Comparison of ENCODE assay signal across 1 cellular context in genomic region chr4:177441803-177442622, GRCh38.
TF ChIP-seq lines count a peak whose summit lies in the region.

TSS of gene AGA (minus strand) at chr4:177442437. CDS start at chr4:177442375, 62 bp downstream.

TF ChIP-seq in K562, 482 proteins besides CTCF, POLR2A, EP300 and RAD21 (continued from another document):
- no peak for TF ChIP-seq MECOM (CRISPR knock-in tag; IDR thresholded peaks at IDR 0.05)
- TF ChIP-seq PTRF (tag; IDR thresholded peaks at IDR 0.05): no peak
- TF ChIP-seq, protein P1, sequence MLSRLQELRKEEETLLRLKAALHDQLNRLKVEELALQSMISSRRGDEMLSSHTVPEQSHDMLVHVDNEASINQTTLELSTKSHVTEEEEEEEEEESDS (CRISPR knock-in tag; IDR thresholded peaks at IDR 0.05): no peak
- TF ChIP-seq, protein P2, sequence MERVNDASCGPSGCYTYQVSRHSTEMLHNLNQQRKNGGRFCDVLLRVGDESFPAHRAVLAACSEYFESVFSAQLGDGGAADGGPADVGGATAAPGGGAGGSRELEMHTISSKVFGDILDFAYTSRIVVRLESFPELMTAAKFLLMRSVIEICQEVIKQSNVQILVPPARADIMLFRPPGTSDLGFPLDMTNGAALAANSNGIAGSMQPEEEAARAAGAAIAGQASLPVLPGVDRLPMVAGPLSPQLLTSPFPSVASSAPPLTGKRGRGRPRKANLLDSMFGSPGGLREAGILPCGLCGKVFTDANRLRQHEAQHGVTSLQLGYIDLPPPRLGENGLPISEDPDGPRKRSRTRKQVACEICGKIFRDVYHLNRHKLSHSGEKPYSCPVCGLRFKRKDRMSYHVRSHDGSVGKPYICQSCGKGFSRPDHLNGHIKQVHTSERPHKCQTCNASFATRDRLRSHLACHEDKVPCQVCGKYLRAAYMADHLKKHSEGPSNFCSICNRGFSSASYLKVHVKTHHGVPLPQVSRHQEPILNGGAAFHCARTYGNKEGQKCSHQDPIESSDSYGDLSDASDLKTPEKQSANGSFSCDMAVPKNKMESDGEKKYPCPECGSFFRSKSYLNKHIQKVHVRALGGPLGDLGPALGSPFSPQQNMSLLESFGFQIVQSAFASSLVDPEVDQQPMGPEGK (CRISPR knock-in tag; IDR thresholded peaks at IDR 0.05; ENCODE audit: borderline replicate concordance): no peak
- TF ChIP-seq SAP30 (IDR thresholded peaks at IDR 0.05; ENCODE audit: borderline replicate concordance, insufficient read depth, low read depth, low read length, poor library complexity, severe bottlenecking): no peak
- TF ChIP-seq SRSF9 (IDR thresholded peaks at IDR 0.05; ENCODE audit: borderline replicate concordance, low read depth, low read length): no peak
- TF ChIP-seq ZNF224 (CRISPR knock-in tag; IDR thresholded peaks at IDR 0.05): no peak
- peak; percentile 53 for TF ChIP-seq ATF3 (IDR thresholded peaks at IDR 0.05)
- TF ChIP-seq ATF3 (CRISPR knock-in tag; conservative IDR thresholded peaks at IDR 0.05): no peak
- TF ChIP-seq, protein P3, sequence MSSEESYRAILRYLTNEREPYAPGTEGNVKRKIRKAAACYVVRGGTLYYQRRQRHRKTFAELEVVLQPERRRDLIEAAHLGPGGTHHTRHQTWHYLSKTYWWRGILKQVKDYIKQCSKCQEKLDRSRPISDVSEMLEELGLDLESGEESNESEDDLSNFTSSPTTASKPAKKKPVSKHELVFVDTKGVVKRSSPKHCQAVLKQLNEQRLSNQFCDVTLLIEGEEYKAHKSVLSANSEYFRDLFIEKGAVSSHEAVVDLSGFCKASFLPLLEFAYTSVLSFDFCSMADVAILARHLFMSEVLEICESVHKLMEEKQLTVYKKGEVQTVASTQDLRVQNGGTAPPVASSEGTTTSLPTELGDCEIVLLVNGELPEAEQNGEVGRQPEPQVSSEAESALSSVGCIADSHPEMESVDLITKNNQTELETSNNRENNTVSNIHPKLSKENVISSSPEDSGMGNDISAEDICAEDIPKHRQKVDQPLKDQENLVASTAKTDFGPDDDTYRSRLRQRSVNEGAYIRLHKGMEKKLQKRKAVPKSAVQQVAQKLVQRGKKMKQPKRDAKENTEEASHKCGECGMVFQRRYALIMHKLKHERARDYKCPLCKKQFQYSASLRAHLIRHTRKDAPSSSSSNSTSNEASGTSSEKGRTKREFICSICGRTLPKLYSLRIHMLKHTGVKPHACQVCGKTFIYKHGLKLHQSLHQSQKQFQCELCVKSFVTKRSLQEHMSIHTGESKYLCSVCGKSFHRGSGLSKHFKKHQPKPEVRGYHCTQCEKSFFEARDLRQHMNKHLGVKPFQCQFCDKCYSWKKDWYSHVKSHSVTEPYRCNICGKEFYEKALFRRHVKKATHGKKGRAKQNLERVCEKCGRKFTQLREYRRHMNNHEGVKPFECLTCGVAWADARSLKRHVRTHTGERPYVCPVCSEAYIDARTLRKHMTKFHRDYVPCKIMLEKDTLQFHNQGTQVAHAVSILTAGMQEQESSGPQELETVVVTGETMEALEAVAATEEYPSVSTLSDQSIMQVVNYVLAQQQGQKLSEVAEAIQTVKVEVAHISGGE (CRISPR knock-in tag; IDR thresholded peaks at IDR 0.05): peak in 1 of 3 experiments; percentile 76; a peak in 2 of 6 replicates
- TF ChIP-seq, protein P4, sequence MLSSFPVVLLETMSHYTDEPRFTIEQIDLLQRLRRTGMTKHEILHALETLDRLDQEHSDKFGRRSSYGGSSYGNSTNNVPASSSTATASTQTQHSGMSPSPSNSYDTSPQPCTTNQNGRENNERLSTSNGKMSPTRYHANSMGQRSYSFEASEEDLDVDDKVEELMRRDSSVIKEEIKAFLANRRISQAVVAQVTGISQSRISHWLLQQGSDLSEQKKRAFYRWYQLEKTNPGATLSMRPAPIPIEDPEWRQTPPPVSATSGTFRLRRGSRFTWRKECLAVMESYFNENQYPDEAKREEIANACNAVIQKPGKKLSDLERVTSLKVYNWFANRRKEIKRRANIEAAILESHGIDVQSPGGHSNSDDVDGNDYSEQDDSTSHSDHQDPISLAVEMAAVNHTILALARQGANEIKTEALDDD (IDR thresholded peaks at IDR 0.05): peak; percentile 30; the same call in 1 of the 2 replicates
- no peak for TF ChIP-seq PHB (CRISPR knock-in tag; IDR thresholded peaks at IDR 0.05)
- no peak for TF ChIP-seq ZFPM2 (CRISPR knock-in tag; IDR thresholded peaks at IDR 0.05)
- TF ChIP-seq TRIM24 (IDR thresholded peaks at IDR 0.05): 0 out of 4 replicates have a peak, but pooled peaks of 1 of the 2 experiments have one; percentile 47
- 0 out of 2 replicates have a peak, but pooled peaks have one; percentile 14 for TF ChIP-seq ZNF354B (CRISPR knock-in tag; IDR thresholded peaks at IDR 0.05)
- TF ChIP-seq, protein P5, sequence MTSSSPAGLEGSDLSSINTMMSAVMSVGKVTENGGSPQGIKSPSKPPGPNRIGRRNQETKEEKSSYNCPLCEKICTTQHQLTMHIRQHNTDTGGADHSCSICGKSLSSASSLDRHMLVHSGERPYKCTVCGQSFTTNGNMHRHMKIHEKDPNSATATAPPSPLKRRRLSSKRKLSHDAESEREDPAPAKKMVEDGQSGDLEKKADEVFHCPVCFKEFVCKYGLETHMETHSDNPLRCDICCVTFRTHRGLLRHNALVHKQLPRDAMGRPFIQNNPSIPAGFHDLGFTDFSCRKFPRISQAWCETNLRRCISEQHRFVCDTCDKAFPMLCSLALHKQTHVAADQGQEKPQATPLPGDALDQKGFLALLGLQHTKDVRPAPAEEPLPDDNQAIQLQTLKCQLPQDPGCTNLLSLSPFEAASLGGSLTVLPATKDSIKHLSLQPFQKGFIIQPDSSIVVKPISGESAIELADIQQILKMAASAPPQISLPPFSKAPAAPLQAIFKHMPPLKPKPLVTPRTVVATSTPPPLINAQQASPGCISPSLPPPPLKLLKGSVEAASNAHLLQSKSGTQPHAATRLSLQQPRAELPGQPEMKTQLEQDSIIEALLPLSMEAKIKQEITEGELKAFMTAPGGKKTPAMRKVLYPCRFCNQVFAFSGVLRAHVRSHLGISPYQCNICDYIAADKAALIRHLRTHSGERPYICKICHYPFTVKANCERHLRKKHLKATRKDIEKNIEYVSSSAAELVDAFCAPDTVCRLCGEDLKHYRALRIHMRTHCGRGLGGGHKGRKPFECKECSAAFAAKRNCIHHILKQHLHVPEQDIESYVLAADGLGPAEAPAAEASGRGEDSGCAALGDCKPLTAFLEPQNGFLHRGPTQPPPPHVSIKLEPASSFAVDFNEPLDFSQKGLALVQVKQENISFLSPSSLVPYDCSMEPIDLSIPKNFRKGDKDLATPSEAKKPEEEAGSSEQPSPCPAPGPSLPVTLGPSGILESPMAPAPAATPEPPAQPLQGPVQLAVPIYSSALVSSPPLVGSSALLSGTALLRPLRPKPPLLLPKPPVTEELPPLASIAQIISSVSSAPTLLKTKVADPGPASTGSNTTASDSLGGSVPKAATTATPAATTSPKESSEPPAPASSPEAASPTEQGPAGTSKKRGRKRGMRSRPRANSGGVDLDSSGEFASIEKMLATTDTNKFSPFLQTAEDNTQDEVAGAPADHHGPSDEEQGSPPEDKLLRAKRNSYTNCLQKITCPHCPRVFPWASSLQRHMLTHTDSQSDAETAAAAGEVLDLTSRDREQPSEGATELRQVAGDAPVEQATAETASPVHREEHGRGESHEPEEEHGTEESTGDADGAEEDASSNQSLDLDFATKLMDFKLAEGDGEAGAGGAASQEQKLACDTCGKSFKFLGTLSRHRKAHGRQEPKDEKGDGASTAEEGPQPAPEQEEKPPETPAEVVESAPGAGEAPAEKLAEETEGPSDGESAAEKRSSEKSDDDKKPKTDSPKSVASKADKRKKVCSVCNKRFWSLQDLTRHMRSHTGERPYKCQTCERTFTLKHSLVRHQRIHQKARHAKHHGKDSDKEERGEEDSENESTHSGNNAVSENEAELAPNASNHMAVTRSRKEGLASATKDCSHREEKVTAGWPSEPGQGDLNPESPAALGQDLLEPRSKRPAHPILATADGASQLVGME (CRISPR knock-in tag; IDR thresholded peaks at IDR 0.05): no peak
- peak; percentile 46; the same call in 1 of the 2 replicates for TF ChIP-seq ZNF766 (CRISPR knock-in tag; conservative IDR thresholded peaks at IDR 0.05)
- peak in 1 of 2 experiments; percentile 76; a peak in 2 of 4 replicates for TF ChIP-seq HDAC1 (IDR thresholded peaks at IDR 0.05)
- TF ChIP-seq ZZZ3 (IDR thresholded peaks at IDR 0.05): 0 out of 2 replicates have a peak, but pooled peaks have one; percentile 48
- TF ChIP-seq ZMIZ1 (IDR thresholded peaks at IDR 0.05; ENCODE audit: low read depth in 2 of 2, low read length in 2 of 2): peak in 1 of 2 experiments; percentile 50; a peak in 1 of 4 replicates
- TF ChIP-seq XRCC4 (IDR thresholded peaks at IDR 0.05; ENCODE audit: extremely low read depth, insufficient read depth, insufficient read length): no peak
- TF ChIP-seq HLTF (IDR thresholded peaks at IDR 0.05): 0 out of 2 replicates have a peak, but pooled peaks have one; percentile 33
- no peak for TF ChIP-seq ZNF217 (CRISPR knock-in tag; IDR thresholded peaks at IDR 0.05)
- no peak for TF ChIP-seq ZNF174 (CRISPR knock-in tag; IDR thresholded peaks at IDR 0.05)
- TF ChIP-seq ZNF41 (CRISPR knock-in tag; conservative IDR thresholded peaks at IDR 0.05): no peak
- TF ChIP-seq, protein P6, sequence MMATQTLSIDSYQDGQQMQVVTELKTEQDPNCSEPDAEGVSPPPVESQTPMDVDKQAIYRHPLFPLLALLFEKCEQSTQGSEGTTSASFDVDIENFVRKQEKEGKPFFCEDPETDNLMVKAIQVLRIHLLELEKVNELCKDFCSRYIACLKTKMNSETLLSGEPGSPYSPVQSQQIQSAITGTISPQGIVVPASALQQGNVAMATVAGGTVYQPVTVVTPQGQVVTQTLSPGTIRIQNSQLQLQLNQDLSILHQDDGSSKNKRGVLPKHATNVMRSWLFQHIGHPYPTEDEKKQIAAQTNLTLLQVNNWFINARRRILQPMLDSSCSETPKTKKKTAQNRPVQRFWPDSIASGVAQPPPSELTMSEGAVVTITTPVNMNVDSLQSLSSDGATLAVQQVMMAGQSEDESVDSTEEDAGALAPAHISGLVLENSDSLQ (IDR thresholded peaks at IDR 0.05): 0 out of 2 replicates have a peak, but pooled peaks have one; percentile 8
- TF ChIP-seq TCF3 (CRISPR knock-in tag; IDR thresholded peaks at IDR 0.05): no peak
- no peak for TF ChIP-seq CREB1 (IDR thresholded peaks at IDR 0.05)
- TF ChIP-seq CREB1 (CRISPR knock-in tag; IDR thresholded peaks at IDR 0.05): 0 out of 2 replicates have a peak, but pooled peaks have one; percentile 15
- no peak for TF ChIP-seq RFX1 (IDR thresholded peaks at IDR 0.05)
- no peak for TF ChIP-seq BRCA1 (IDR thresholded peaks at IDR 0.05)
- no peak for TF ChIP-seq BRCA1 (CRISPR knock-in tag; IDR thresholded peaks at IDR 0.05)
- TF ChIP-seq ZBTB17 (CRISPR knock-in tag; IDR thresholded peaks at IDR 0.05): peak; percentile 99
- TF ChIP-seq RUNX1 (IDR thresholded peaks at IDR 0.05; ENCODE audit: low read depth): no peak
- TF ChIP-seq E2F5 (CRISPR knock-in tag; IDR thresholded peaks at IDR 0.05): no peak
- peak; percentile 79 for TF ChIP-seq CCNT2 (IDR thresholded peaks at IDR 0.05; ENCODE audit: borderline replicate concordance, extremely low read depth, insufficient read length, low read depth, low read length)
- TF ChIP-seq KLF13 (tag; IDR thresholded peaks at IDR 0.05; ENCODE audit: borderline replicate concordance, low read depth): peak; percentile 48; the same call in 1 of the 2 replicates
- no peak for TF ChIP-seq HNRNPK (IDR thresholded peaks at IDR 0.05; ENCODE audit: low read depth, low read length, poor library complexity, severe bottlenecking)
- no peak for TF ChIP-seq HOXB6 (CRISPR knock-in tag; IDR thresholded peaks at IDR 0.05; ENCODE audit: borderline replicate concordance)
TF ChIP-seq in K562: peak in this region for 142.
